In the genomic region with DNA sequence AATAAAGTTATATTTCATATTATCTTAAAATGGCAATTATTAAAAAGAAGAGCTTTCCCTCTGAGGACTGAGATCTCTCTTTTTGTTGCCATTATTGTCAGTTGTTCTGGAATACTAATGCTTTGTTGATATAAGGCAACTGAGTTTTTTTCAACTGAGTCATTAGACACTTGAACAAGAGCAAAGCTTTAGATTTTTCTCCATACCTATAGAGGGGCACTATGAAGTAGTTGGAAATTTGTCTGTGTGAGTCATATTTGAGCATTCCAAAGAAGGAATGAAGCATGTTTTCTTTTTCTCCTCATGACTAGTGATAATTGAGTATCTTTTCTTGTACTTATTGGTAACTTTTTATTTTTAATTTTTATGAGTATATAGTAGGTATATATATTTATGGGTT, we compare ENCODE assay signal across 1 cellular context.
TF ChIP-seq lines count a peak whose summit lies in the region.

No MANE protein-coding gene starts in this region.

TF ChIP-seq in endothelial cell of umbilical vein, 7 proteins besides CTCF, POLR2A, EP300 and RAD21:
- TF ChIP-seq MYC (IDR thresholded peaks at IDR 0.05; ENCODE audit: low read depth, low read length), result no peak
- no peak for TF ChIP-seq EZH2 (IDR thresholded peaks at IDR 0.05; ENCODE audit: borderline replicate concordance, low read depth, low read length, severe bottlenecking)
- peak; percentile 87 for TF ChIP-seq FOS (IDR thresholded peaks at IDR 0.05; ENCODE audit: borderline replicate concordance, insufficient read depth, low read length)
- TF ChIP-seq JUN (IDR thresholded peaks at IDR 0.05; ENCODE audit: borderline replicate concordance, insufficient read depth, insufficient read length, low read depth), result peak; percentile 55
- no peak for TF ChIP-seq POLR2AphosphoS5 (IDR thresholded peaks at IDR 0.05; ENCODE audit: insufficient read depth, low read depth, low read length)
- no peak for TF ChIP-seq GATA2 (IDR thresholded peaks at IDR 0.05; ENCODE audit: insufficient read depth, insufficient read length, low read depth, low read length)
- TF ChIP-seq, protein P1, sequence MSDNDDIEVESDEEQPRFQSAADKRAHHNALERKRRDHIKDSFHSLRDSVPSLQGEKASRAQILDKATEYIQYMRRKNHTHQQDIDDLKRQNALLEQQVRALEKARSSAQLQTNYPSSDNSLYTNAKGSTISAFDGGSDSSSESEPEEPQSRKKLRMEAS (IDR thresholded peaks at IDR 0.05; ENCODE audit: insufficient read depth, insufficient read length), result no peak
TF ChIP-seq in endothelial cell of umbilical vein: peak in this region for 2.
